ENCODE assay signal across 26 cellular contexts in genomic region chr2:227524665-227525064, GRCh38. TPM values are rescaled to one million over a fixed set of nuclear protein-coding genes. Genes with fewer than 3 reads are reported as not detected.
A peak's percentile ranks its signal among the peaks of the same experiment; 100 is the strongest.
DNase-seq lines count a peak whose midpoint lies in the region; ATAC-seq, FAIRE-seq and TF ChIP-seq lines count a peak whose summit lies in the region.
"Had no signal": no experiment of that assay in that cellular context is flagged by ENCODE, and none has a peak within 500 bp of the region (broad histone marks: within the 10 kb centered on the region; RNA-seq: fewer than 3 reads in every experiment).

No MANE protein-coding gene starts in this region.

- H4K91ac ChIP-seq in IMR-90 (ENCODE audit: insufficient read depth, low read depth, low read length): no peak overlapping the region
- H4K91ac ChIP-seq in mesenchymal stem cell (ENCODE audit: low read length): no peak overlapping the region

- no peak overlapping the region for H3K56ac ChIP-seq in IMR-90 (ENCODE audit: extremely low read depth, insufficient read depth, low read length)

- 83% methylated on average over 4 of the region's 4 CpGs for WGBS in A549 (ENCODE audit: missing lambda C conversion rate)
- WGBS in IMR-90 (ENCODE audit: extremely low coverage in 2 of 2, insufficient read length in 1 of 2), 2 experiments: no CpG with 5 or more reads among the region's 4 CpGs
- WGBS in K562 (ENCODE audit: insufficient coverage, low coverage, missing lambda C conversion rate): 94% methylated on average over 4 of the region's 4 CpGs
- WGBS in mesenchymal stem cell: 94% methylated on average over 4 of the region's 4 CpGs
- WGBS in aorta, 2 donors: 77 to 87% methylated on average over 4 of the region's 4 CpGs

- no peak overlapping the region for H2BK12ac ChIP-seq in mesenchymal stem cell (ENCODE audit: low read length in 2 of 2)

- H3K36me3 ChIP-seq in cardiac muscle cell: peaks cover 14% of the 10 kb centered on the region
- peaks cover 31% of the 10 kb centered on the region for H3K36me3 ChIP-seq in left ventricle myocardium inferior
- peaks cover 11% of the 10 kb centered on the region for H3K36me3 ChIP-seq in IMR-90 (ENCODE audit: control insufficient read depth, insufficient read depth, low read length)
- peaks cover 67% of the 10 kb centered on the region for H3K36me3 ChIP-seq in K562 (ENCODE audit: control insufficient read depth, insufficient read depth, low read length)
- H3K36me3 ChIP-seq in mesenchymal stem cell (ENCODE audit: control insufficient read depth in 1 of 2, insufficient read depth in 2 of 2, low read depth in 1 of 2, low read length in 2 of 2): peaks cover 5 to 82% of the 10 kb centered on the region in 2 experiments
- peaks cover 0 to 2% of the 10 kb centered on the region in 2 donors for H3K36me3 ChIP-seq in aorta (ENCODE audit: control insufficient read depth in 1 of 2, insufficient read depth in 2 of 2, low read length in 1 of 2)

- H2BK15ac ChIP-seq in IMR-90 (ENCODE audit: low read depth, low read length) (no peak overlapping the region), mesenchymal stem cell (ENCODE audit: low read depth, poor library complexity, severe bottlenecking) (no peak overlapping the region)

- H3K18ac ChIP-seq in IMR-90 (ENCODE audit: low read depth, low read length): no peak overlapping the region
- H3K18ac ChIP-seq in mesenchymal stem cell (ENCODE audit: low read depth in 1 of 2, low read length in 2 of 2): no peak overlapping the region

- no peaks in the 10 kb centered on the region for H3K9me1 ChIP-seq in IMR-90 (ENCODE audit: insufficient read depth, low read length)
- H3K9me1 ChIP-seq in K562 (ENCODE audit: control insufficient read depth, insufficient read depth, low read length): no peaks in the 10 kb centered on the region

- H3K27me3 ChIP-seq in cardiac muscle cell (no peaks in the 10 kb centered on the region), left ventricle myocardium inferior (ENCODE audit: low read depth) (no peaks in the 10 kb centered on the region), IMR-90 (ENCODE audit: control insufficient read depth, insufficient read depth, low read length) (no peaks in the 10 kb centered on the region), K562 (ENCODE audit: control insufficient read depth in 2 of 2, insufficient read depth in 2 of 2, low read length in 2 of 2) (no peaks in the 10 kb centered on the region), mesenchymal stem cell (ENCODE audit: control insufficient read depth in 1 of 2, insufficient read depth in 1 of 2, low read length in 2 of 2) (no peaks in the 10 kb centered on the region), aorta (ENCODE audit: control insufficient read depth in 1 of 2, insufficient read depth in 2 of 2, low read length in 1 of 2) (no peaks in the 10 kb centered on the region)
- H3K27me3 ChIP-seq: BE2C, BLaER1 had no signal

- CTCF ChIA-PET in A549 (lab: Yijun Ruan, JAX): no interaction called here
- CTCF ChIA-PET in IMR-90 (lab: Yijun Ruan, JAX): no interaction called here
- CTCF ChIA-PET in K562 (lab: Yijun Ruan, JAX; ENCODE audit: low intra/inter-chr PET ratio): no interaction called here

- H4K8ac ChIP-seq in IMR-90 (ENCODE audit: low read depth in 2 of 2, low read length in 2 of 2): no peak overlapping the region
- H4K8ac ChIP-seq in mesenchymal stem cell (ENCODE audit: low read length): no peak overlapping the region

- no peak for TF ChIP-seq EP300 in A549 (IDR thresholded peaks at IDR 0.05)
- TF ChIP-seq EP300 in K562 (IDR thresholded peaks at IDR 0.05; ENCODE audit: low read length): no peak

- dilution Hi-C loops in IMR-90 (cut with HindIII; ENCODE audit: low sequenced_read_pairs, unreplicated experiment): no loop called here

- TF ChIP-seq CTCF in cardiac muscle cell (IDR thresholded peaks at IDR 0.05; ENCODE audit: low read depth, low read length) (no peak), left ventricle myocardium inferior (IDR thresholded peaks at IDR 0.05; ENCODE audit: borderline replicate concordance) (no peak), A549 (IDR thresholded peaks at IDR 0.05) (no peak), IMR-90 (conservative IDR thresholded peaks at IDR 0.05; ENCODE audit: low read depth, low read length) (no peak), K562 (IDR thresholded peaks at IDR 0.05 in 2 of 3, conservative IDR thresholded peaks at IDR 0.05 in 1 of 3; ENCODE audit: insufficient read depth in 2 of 3, low read depth in 1 of 3, low read length in 3 of 3) (no peak)

- H3K9ac ChIP-seq in IMR-90 (ENCODE audit: low read depth, low read length) (no peak overlapping the region), K562 (ENCODE audit: insufficient read depth in 1 of 2, low read depth in 2 of 2, low read length in 2 of 2) (no peak overlapping the region), mesenchymal stem cell (ENCODE audit: low read length) (no peak overlapping the region)
- H3K9ac ChIP-seq: BLaER1 had no signal

- no peak overlapping the region for H4K5ac ChIP-seq in IMR-90 (ENCODE audit: low read depth, low read length)

- H2BK20ac ChIP-seq in IMR-90 (ENCODE audit: low read depth, low read length): no peak overlapping the region

- H2AK9ac ChIP-seq in IMR-90 (replicated peaks; ENCODE audit: low read depth, low read length, poor library complexity): no peak overlapping the region

- DNase-seq in cardiac muscle cell (ENCODE audit: low read depth in 1 of 2, low spot score in 1 of 2) (no peak), left ventricle myocardium inferior (no peak), A549 (ENCODE audit: low read depth in 1 of 2, low spot score in 1 of 2) (no peak), IMR-90 (no peak), K562 (ENCODE audit: extremely low read depth in 1 of 4, low spot score in 3 of 4) (no peak), mesenchymal stem cell (no peak), aorta (no peak)
- DNase-seq: ACHN; BE2C; C1 segment of cervical spinal cord; CD4-positive, alpha-beta memory T cell; CD4-positive, CD25-positive, alpha-beta regulatory T cell; CD8-positive, alpha-beta memory T cell; COR-L47; DMS 273 treated with DMSO at 0.1 percent for 48 hours; DMS153; DMS53; DMS79; DND-41; EL; GDM1 had no signal

- TF ChIP-seq POLR2A in A549 (IDR thresholded peaks at IDR 0.05; ENCODE audit: low read length) (no peak), IMR-90 (IDR thresholded peaks at IDR 0.05; ENCODE audit: low read depth, low read length) (no peak), K562 (conservative IDR thresholded peaks at IDR 0.05) (no peak)

- peaks cover 26% of the 10 kb centered on the region for H3K79me2 ChIP-seq in K562 (ENCODE audit: control insufficient read depth, insufficient read depth, low read length)

- intact Hi-C loops in left ventricle myocardium inferior (cut with micrococcal nuclease): no loop called here
- intact Hi-C loops in IMR-90 (cut with micrococcal nuclease): loop anchor here (5.0 kb wide), 1 partner anchor 197 kb away; the partner anchor contains the start of gene MFF
- intact Hi-C loops in K562 (cut with micrococcal nuclease): no loop called here
- intact Hi-C loops in aorta (cut with DNase I): no loop called here

- H3K4ac ChIP-seq in IMR-90 (ENCODE audit: low read depth, low read length) (no peak overlapping the region), mesenchymal stem cell (ENCODE audit: low read depth in 1 of 2, low read length in 2 of 2) (no peak overlapping the region)

- TF ChIP-seq RAD21 in A549 (conservative IDR thresholded peaks at IDR 0.05 in 1 of 2, IDR thresholded peaks at IDR 0.05 in 1 of 2): no peak
- TF ChIP-seq RAD21 in IMR-90 (IDR thresholded peaks at IDR 0.05; ENCODE audit: low read length): no peak
- no peak for TF ChIP-seq RAD21 in K562 (CRISPR knock-in tag; conservative IDR thresholded peaks at IDR 0.05 in 1 of 2, IDR thresholded peaks at IDR 0.05 in 1 of 2)

- H2BK5ac ChIP-seq in IMR-90 (ENCODE audit: low read depth, low read length, poor library complexity, severe bottlenecking) (no peak overlapping the region), mesenchymal stem cell (ENCODE audit: low read depth, low read length, poor library complexity, severe bottlenecking) (no peak overlapping the region)

- H3K4me1 ChIP-seq in cardiac muscle cell (ENCODE audit: low read depth) (peaks cover 4% of the 10 kb centered on the region), left ventricle myocardium inferior (peaks cover 24% of the 10 kb centered on the region), A549 (peaks cover 34% of the 10 kb centered on the region), IMR-90 (ENCODE audit: control insufficient read depth, insufficient read depth, low read length) (no peaks in the 10 kb centered on the region), K562 (replicated peaks in 1 of 2; ENCODE audit: control insufficient read depth in 2 of 2, insufficient read depth in 2 of 2, low read length in 2 of 2) (no peaks in the 10 kb centered on the region), mesenchymal stem cell (ENCODE audit: control insufficient read depth, insufficient read depth, low read depth, low read length) (no peaks in the 10 kb centered on the region), aorta (ENCODE audit: control insufficient read depth in 1 of 2, insufficient read depth in 2 of 2, low read length in 2 of 2) (no peaks in the 10 kb centered on the region)
- H3K4me1 ChIP-seq: BE2C had no signal

- peak overlapping the region; percentile 69 for H3K27ac ChIP-seq in cardiac muscle cell
- no peak overlapping the region for H3K27ac ChIP-seq in left ventricle myocardium inferior (replicated peaks)
- no peak overlapping the region for H3K27ac ChIP-seq in A549
- H3K27ac ChIP-seq in IMR-90 (ENCODE audit: insufficient read depth, low read length): no peak overlapping the region
- no peak overlapping the region for H3K27ac ChIP-seq in K562 (ENCODE audit: extremely low read depth, low read depth, low read length)
- H3K27ac ChIP-seq in mesenchymal stem cell (ENCODE audit: low read length, poor library complexity, severe bottlenecking): no peak overlapping the region
- no peak overlapping the region for H3K27ac ChIP-seq in aorta (ENCODE audit: low read depth in 1 of 2, low read length in 2 of 2)
- H3K27ac ChIP-seq: 22Rv1, BLaER1 had no signal

- H3K14ac ChIP-seq in IMR-90 (replicated peaks; ENCODE audit: low read depth, low read length) (no peak overlapping the region), mesenchymal stem cell (ENCODE audit: low read length in 2 of 2) (no peak overlapping the region)

- H3K4me3 ChIP-seq in cardiac muscle cell: no peak overlapping the region
- no peak overlapping the region for H3K4me3 ChIP-seq in left ventricle myocardium inferior
- no peak overlapping the region for H3K4me3 ChIP-seq in A549
- H3K4me3 ChIP-seq in IMR-90 (ENCODE audit: insufficient read depth, low read depth, low read length): no peak overlapping the region
- no peak overlapping the region for H3K4me3 ChIP-seq in K562
- H3K4me3 ChIP-seq in mesenchymal stem cell (ENCODE audit: insufficient read depth in 1 of 2, low read depth in 1 of 2, low read length in 2 of 2): no peak overlapping the region
- no peak overlapping the region for H3K4me3 ChIP-seq in aorta (ENCODE audit: low read length in 2 of 2)
- H3K4me3 ChIP-seq: BLaER1, GM12878 had no signal

- no peak overlapping the region for H2AK5ac ChIP-seq in IMR-90 (ENCODE audit: low read depth, low read length)
- H2AK5ac ChIP-seq in mesenchymal stem cell (ENCODE audit: low read length, severe bottlenecking): no peak overlapping the region

- H2BK120ac ChIP-seq in IMR-90 (ENCODE audit: low read depth, low read length) (no peak overlapping the region), mesenchymal stem cell (ENCODE audit: low read depth, low read length) (no peak overlapping the region)

- in situ Hi-C loops in IMR-90 (cut with MboI; ENCODE audit: low sequenced_read_pairs): no loop called here
- in situ Hi-C loops in K562 (cut with MboI): no loop called here

- POLR2A ChIA-PET in A549 (lab: Yijun Ruan, JAX): no interaction called here
- POLR2A ChIA-PET in IMR-90 (lab: Charles Lee; ENCODE audit: unreplicated experiment): no interaction called here
- POLR2A ChIA-PET in K562 (lab: Yijun Ruan, JAX): no interaction called here

- H3K9me3 ChIP-seq in cardiac muscle cell (ENCODE audit: low read depth): no peaks in the 10 kb centered on the region
- H3K9me3 ChIP-seq in left ventricle myocardium inferior (replicated peaks): no peaks in the 10 kb centered on the region
- no peaks in the 10 kb centered on the region for H3K9me3 ChIP-seq in A549
- no peaks in the 10 kb centered on the region for H3K9me3 ChIP-seq in IMR-90 (ENCODE audit: control insufficient read depth, insufficient read depth, low read length)
- H3K9me3 ChIP-seq in K562 (replicated peaks; ENCODE audit: control insufficient read depth, insufficient read depth, low read depth, low read length): no peaks in the 10 kb centered on the region
- no peaks in the 10 kb centered on the region for H3K9me3 ChIP-seq in mesenchymal stem cell (ENCODE audit: control insufficient read depth, low read length)
- H3K9me3 ChIP-seq in aorta (ENCODE audit: control insufficient read depth, low read length): no peaks in the 10 kb centered on the region
- H3K9me3 ChIP-seq: BE2C, BLaER1 had no signal

- BruUV-seq in IMR-90 (replicated peaks; lab: Mats Ljungman, UMichigan): no TSS peak
- no TSS peak for BruUV-seq in K562 (replicated peaks; lab: Mats Ljungman, UMichigan)

- H3K79me1 ChIP-seq in IMR-90 (ENCODE audit: low read depth in 1 of 2, low read length in 2 of 2) (peaks cover 10 to 40% of the 10 kb centered on the region in 2 experiments; a peak in 3 of 4 replicates), mesenchymal stem cell (replicated peaks; ENCODE audit: low read length, poor library complexity, severe bottlenecking) (peaks cover 17% of the 10 kb centered on the region)

- ATAC-seq in A549 (no peak), IMR-90 (ENCODE audit: low read depth) (no peak), K562 (no peak), aorta (ENCODE audit: low FRiP score) (no peak), HG02885 (IDR thresholded peaks at IDR 0.05; ENCODE audit: poor library complexity, unreplicated experiment) (no peak)
- ATAC-seq: GM12878 had no signal

- H3K23ac ChIP-seq in IMR-90 (ENCODE audit: low read depth, low read length) (no peak overlapping the region), mesenchymal stem cell (ENCODE audit: low read length in 2 of 2) (no peak overlapping the region)

- H2AFZ ChIP-seq in IMR-90 (replicated peaks; ENCODE audit: low read length, poor library complexity): no peak overlapping the region
- no peak overlapping the region for H2AFZ ChIP-seq in K562 (ENCODE audit: low read depth, low read length)
- no peak overlapping the region for H2AFZ ChIP-seq in mesenchymal stem cell (ENCODE audit: low read depth, low read length)

- FAIRE-seq in A549 (lab: Jason Lieb, UNC) (no peak), K562 (lab: Jason Lieb, UNC) (no peak)
- FAIRE-seq: GM12892 had no signal

- H3K4me2 ChIP-seq in A549 (no peak overlapping the region), IMR-90 (ENCODE audit: low read depth, low read length) (no peak overlapping the region), K562 (ENCODE audit: insufficient read depth, low read length) (no peak overlapping the region), mesenchymal stem cell (ENCODE audit: low read length, poor library complexity, severe bottlenecking) (no peak overlapping the region)
- H3K4me2 ChIP-seq: BLaER1 had no signal

- H4K20me1 ChIP-seq in IMR-90 (ENCODE audit: insufficient read depth, low read length) (no peaks in the 10 kb centered on the region; the same call in 1 of the 2 replicates), K562 (replicated peaks; ENCODE audit: control insufficient read depth, insufficient read depth, low read length) (no peaks in the 10 kb centered on the region)

RNA-seq across cellular contexts. Expression of gene AGFG1, which starts 52.7 kb away (rescaled TPM):
- total RNA-seq in cardiac muscle cell (34.0 and 35.3 TPM in 2 replicates), left ventricle myocardium inferior (50.4 TPM), IMR-90 (2012; rRNA removed) (93.6 and 126 TPM in 2 replicates), K562 (2014; rRNA removed) (18.1 and 27.0 TPM in 2 replicates), K562 (2014; rRNA removed; fragmentation: Illumina TruSeq; extraction: Trizol) (38.1 and 47.1 TPM in 2 replicates), K562 (2015; rRNA removed; fragmentation: Illumina TruSeq; extraction: Trizol) (37.4 and 37.9 TPM in 2 replicates), K562 (2021) (51.2 and 51.3 TPM in 2 replicates), aorta (10 to 100 TPM; 81.3 to 82.9 TPM)
- polyA plus RNA-seq in cardiac muscle cell (39.0 and 55.3 TPM in 2 replicates), A549 (2011; rRNA removed) (384 and 415 TPM in 2 replicates), A549 (2017; fragmentation: RNase III; extraction: RNeasy Plus Mini Kit Qiagen cat#74134 plus additional on column Dnase treatment) (96.9 to 104 TPM (median 100 TPM) in 3 replicates), IMR-90 (2012; rRNA removed) (58.1 and 58.4 TPM in 2 replicates), K562 (2011; rRNA removed) (79.5 and 97.5 TPM in 2 replicates), K562 (2014; fragmentation: Illumina TruSeq; extraction: Trizol) (35.3 and 36.0 TPM in 2 replicates), K562 (2014; fragmentation: Nextera tagmentation; extraction: Ambion mirVana) (10 to 100 TPM; 11.2 to 14.0 TPM), K562 (2014; rRNA removed) (17.1 and 28.7 TPM in 2 replicates), aorta (10 to 100 TPM; 27.0 to 30.8 TPM)
- 107 and 152 TPM in 2 replicates for polyA plus RNA-seq in A549 (2012; cell fraction: cytosol; rRNA removed)
- 116 and 183 TPM in 2 replicates for polyA plus RNA-seq in A549 (2012; cell fraction: nucleus; rRNA removed)
- polyA minus RNA-seq in A549 (2011; rRNA and poly(A)+ RNA removed): 677 and 730 TPM in 2 replicates
- 32.7 and 34.9 TPM in 2 replicates for polyA plus RNA-seq in IMR-90 (2012; cell fraction: cytosol; rRNA removed)
- 42.7 and 106 TPM in 2 replicates for polyA plus RNA-seq in IMR-90 (2012; cell fraction: nucleus; rRNA removed; ENCODE audit: low replicate concordance)
- total RNA-seq in K562 (2011; cell fraction: chromatin; rRNA removed; ENCODE audit: low replicate concordance): 31.0 and 37.9 TPM in 2 replicates
- total RNA-seq in K562 (2011; cell fraction: nucleolus; rRNA removed): 14.8 and 17.1 TPM in 2 replicates
- total RNA-seq in K562 (2011; cell fraction: nucleoplasm; rRNA removed): 16.6 and 31.9 TPM in 2 replicates
- 88.8 TPM in 2 replicates for polyA plus RNA-seq in K562 (2011; cell fraction: cytosol; rRNA removed)
- polyA plus RNA-seq in K562 (2011; cell fraction: nucleus; rRNA removed): 65.1 and 73.6 TPM in 2 replicates
- 27.7 and 28.0 TPM in 2 replicates for polyA plus RNA-seq in K562 (2012)
- 120 and 162 TPM in 2 replicates for polyA minus RNA-seq in K562 (2011; rRNA and poly(A)+ RNA removed)
- 42.0 and 75.2 TPM in 2 replicates for polyA minus RNA-seq in K562 (2011; cell fraction: cytosol; rRNA and poly(A)+ RNA removed)
- polyA minus RNA-seq in K562 (2011; cell fraction: nucleus; rRNA and poly(A)+ RNA removed): 19.5 and 36.4 TPM in 2 replicates
- polyA plus RNA-seq in mesenchymal stem cell (2013, experiment 1 of 2): 33.6 TPM
- 33.5 TPM for polyA plus RNA-seq in mesenchymal stem cell (2013, experiment 2 of 2)
